ENCODE assay signal across 7 cellular contexts in the genomic region with DNA sequence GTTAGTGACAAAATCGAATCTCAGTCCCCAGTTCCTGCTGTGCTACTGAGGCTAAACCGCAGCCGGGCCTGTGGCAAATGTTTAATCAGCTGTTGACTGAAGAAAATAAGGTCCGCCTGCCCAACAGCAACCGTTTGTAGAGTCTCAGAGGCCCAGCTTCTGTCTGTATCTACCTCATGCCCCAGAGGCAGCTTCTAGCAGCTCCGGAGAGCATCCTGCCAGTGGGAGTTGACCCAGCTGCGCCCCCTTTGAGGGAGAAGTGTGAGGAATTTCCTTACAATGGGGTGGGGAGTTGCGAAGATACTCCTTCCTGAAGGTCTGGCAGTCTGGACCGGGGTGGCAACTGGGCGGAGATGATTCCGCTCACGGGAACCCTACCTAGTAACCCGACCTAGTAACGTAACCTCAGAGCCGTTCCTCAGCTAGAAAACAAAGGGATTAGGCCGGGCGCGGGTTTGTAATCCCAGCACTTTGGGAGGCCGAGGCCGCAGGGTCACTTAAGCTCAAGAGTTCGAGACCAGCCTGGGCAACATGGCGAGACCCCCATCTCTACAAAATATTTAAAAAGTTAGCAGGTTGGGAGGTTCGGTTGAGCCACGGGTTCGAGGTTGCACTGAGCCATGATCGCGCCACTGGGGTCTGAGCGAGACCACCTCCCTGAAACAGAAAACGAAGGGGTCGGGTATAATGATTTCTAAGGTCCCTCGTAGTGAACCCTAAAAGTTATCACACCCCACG. TPM values are rescaled to one million over a fixed set of nuclear protein-coding genes. Genes with fewer than 3 reads are reported as not detected.
DNase-seq lines count a peak whose midpoint lies in the region; ATAC-seq and TF ChIP-seq lines count a peak whose summit lies in the region.

No MANE protein-coding gene starts in this region.

- H2BK120ac ChIP-seq in neuronal stem cell (ENCODE audit: low read depth, low read length), result peak overlapping the region; percentile 97

- no peak overlapping the region for H4K8ac ChIP-seq in neuronal stem cell (ENCODE audit: low read depth, low read length)

- peak overlapping the region; percentile 98 for H2BK5ac ChIP-seq in neuronal stem cell (ENCODE audit: low read length)

- H2BK15ac ChIP-seq in neuronal stem cell (ENCODE audit: low read length), result peak overlapping the region; percentile 88

- no peak overlapping the region for H3K14ac ChIP-seq in neuronal stem cell (ENCODE audit: low read length)

- H3K27me3 ChIP-seq in HL-60 (ENCODE audit: insufficient read depth, poor library complexity, severe bottlenecking) (no peaks in the 10 kb centered on the region), neuronal stem cell (ENCODE audit: control insufficient read depth in 3 of 3, insufficient read depth in 3 of 3, low read depth in 1 of 3, low read length in 3 of 3) (no peaks in the 10 kb centered on the region)

- peak overlapping the region; percentile 62 for H3K4me3 ChIP-seq in HL-60 (replicated peaks; ENCODE audit: insufficient read depth, low read length)
- H3K4me3 ChIP-seq in neuronal stem cell (ENCODE audit: low read length in 2 of 2), result peak overlapping the region; percentile 55 to 87

- H3K4me2 ChIP-seq in neuronal stem cell (ENCODE audit: insufficient read depth, low read length, poor library complexity, severe bottlenecking), result peak overlapping the region; percentile 88

- peaks cover 5% of the 10 kb centered on the region for H3K79me1 ChIP-seq in neuronal stem cell (ENCODE audit: low read depth, low read length)

- peak overlapping the region; percentile 93 for H3K9ac ChIP-seq in neuronal stem cell (ENCODE audit: low read depth, low read length, poor library complexity)

- peak overlapping the region; percentile 71 for H2AFZ ChIP-seq in neuronal stem cell (ENCODE audit: low read length)

- no peak overlapping the region for H3K4ac ChIP-seq in neuronal stem cell (ENCODE audit: low read length)

- peak overlapping the region; percentile 93 for H4K91ac ChIP-seq in neuronal stem cell (ENCODE audit: low read depth, low read length, poor library complexity)

- ATAC-seq in HG02885 (IDR thresholded peaks at IDR 0.05; ENCODE audit: poor library complexity, unreplicated experiment), result no peak

- H3K9me3 ChIP-seq in neuronal stem cell (replicated peaks in 1 of 2; ENCODE audit: control insufficient read depth in 2 of 2, insufficient read depth in 1 of 2, low read depth in 1 of 2, low read length in 2 of 2), result no peaks in the 10 kb centered on the region

- peak overlapping the region; percentile 98 for H3K18ac ChIP-seq in neuronal stem cell (ENCODE audit: low read length)

- WGBS in neuronal stem cell (ENCODE audit: extremely low coverage in 2 of 2, insufficient read length in 2 of 2, insufficient replicate concordance in 1 of 2), 2 donors, result no CpG with 5 or more reads among the region's 32 CpGs

- peak overlapping the region; percentile 90 for H3K27ac ChIP-seq in HL-60 (replicated peaks)
- H3K27ac ChIP-seq in neuronal stem cell (replicated peaks; ENCODE audit: low read length), result peak overlapping the region; percentile 96

- peaks cover 12 to 23% of the 10 kb centered on the region in 2 donors for H3K36me3 ChIP-seq in neuronal stem cell (replicated peaks in 1 of 2; ENCODE audit: control insufficient read depth in 2 of 2, insufficient read depth in 2 of 2, low read length in 2 of 2)

- peaks cover 41 to 43% of the 10 kb centered on the region in 2 donors for H3K4me1 ChIP-seq in neuronal stem cell (ENCODE audit: control insufficient read depth in 2 of 2, insufficient read depth in 1 of 2, low read depth in 1 of 2, low read length in 2 of 2)

- peak; percentile 34 for TF ChIP-seq CTCF in GM10266 (IDR thresholded peaks at IDR 0.05; ENCODE audit: control insufficient read depth, insufficient read depth, low read depth, missing control alignments)
- TF ChIP-seq CTCF in HL-60 (IDR thresholded peaks at IDR 0.05; ENCODE audit: insufficient read depth, low read length), result no peak

- H2AK5ac ChIP-seq in neuronal stem cell (ENCODE audit: low read depth, low read length), result peak overlapping the region; percentile 95

- no peak overlapping the region for H2BK12ac ChIP-seq in neuronal stem cell (ENCODE audit: low read length)

- DNase-seq in GM10266 (ENCODE audit: extremely low spot score), result no peak
- peak; percentile 78 to 83 for DNase-seq in HL-60 (ENCODE audit: low read depth in 1 of 2, low spot score in 1 of 2)
- peak; percentile 42 for DNase-seq in NOMO-1 treated with DMSO at 0.1 percent for 48 hours (lab: John Stamatoyannopoulos, UW; ENCODE audit: unreplicated experiment)
- peak; percentile 11 for DNase-seq in activated effector memory CD4-positive, alpha-beta T cell treated with Interleukin-2 at 50 U/mL for 16 hours
- peak; percentile 49 for DNase-seq in germinal center (ENCODE audit: low spot score)
- DNase-seq in neuronal stem cell (ENCODE audit: low spot score), result peak; percentile 83

- H3K23ac ChIP-seq in neuronal stem cell (ENCODE audit: low read depth, low read length, poor library complexity), result peak overlapping the region; percentile 96

RNA-seq across cellular contexts. Expression of a gene that starts 0.8 kb away (rescaled TPM):
- 15.9 TPM for polyA plus RNA-seq in neuronal stem cell (2013, experiment 1 of 2)
- polyA plus RNA-seq in neuronal stem cell (2013, experiment 2 of 2), result 15.7 TPM

RNA-seq across cellular contexts. Expression of a gene that starts 9.7 kb away (rescaled TPM):
- polyA plus RNA-seq in neuronal stem cell (2013, experiment 1 of 2), result 84.5 TPM
- 85.1 TPM for polyA plus RNA-seq in neuronal stem cell (2013, experiment 2 of 2)

RNA-seq across cellular contexts. Expression of a gene that starts 36.9 kb away (rescaled TPM):
- polyA plus RNA-seq in neuronal stem cell (2013, experiment 1 of 2), result 0.99 TPM
- polyA plus RNA-seq in neuronal stem cell (2013, experiment 2 of 2), result 1.0 TPM

RNA-seq across cellular contexts. Expression of a gene that starts 54.9 kb away (rescaled TPM):
- polyA plus RNA-seq in neuronal stem cell (2013, experiment 1 of 2), result not detected
- polyA plus RNA-seq in neuronal stem cell (2013, experiment 2 of 2), result not detected

RNA-seq across cellular contexts. Expression of a gene that starts 55.1 kb away (rescaled TPM):
- 0.81 TPM for polyA plus RNA-seq in neuronal stem cell (2013, experiment 1 of 2)
- 0.79 TPM for polyA plus RNA-seq in neuronal stem cell (2013, experiment 2 of 2)
